ENCODE assay signal across 1 cellular context in the genomic region with DNA sequence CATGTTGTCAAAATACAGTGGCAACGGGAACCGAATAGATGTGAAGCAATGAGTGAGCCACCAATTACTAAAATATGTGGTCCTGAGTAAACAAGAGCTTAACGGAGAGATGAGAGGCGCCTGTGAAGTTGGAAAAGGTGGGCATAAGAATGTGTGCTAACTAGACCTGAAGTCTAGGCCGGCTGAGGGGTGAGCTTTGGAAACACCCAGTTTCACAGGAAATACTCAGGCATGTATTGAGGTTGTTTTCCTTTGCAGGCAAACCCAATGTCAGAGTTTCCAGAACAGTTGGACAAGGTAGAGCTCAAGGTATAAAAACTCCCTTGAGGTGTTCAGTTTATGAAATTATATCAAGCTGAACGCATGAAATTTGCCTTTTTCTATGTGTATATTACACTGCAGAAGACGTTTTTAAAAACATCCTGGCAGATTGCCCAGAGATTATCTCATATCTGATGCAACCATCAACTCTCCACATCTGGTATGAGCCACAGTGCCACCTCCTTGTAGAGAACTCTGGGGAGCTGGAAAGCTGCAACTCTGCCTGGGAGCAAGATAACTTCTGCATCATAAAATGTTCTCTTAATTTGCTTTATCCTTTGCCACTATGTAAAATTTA.
TF ChIP-seq lines count a peak whose summit lies in the region.

No MANE protein-coding gene starts in this region.

TF ChIP-seq in HepG2, 621 proteins besides CTCF, POLR2A, EP300 and RAD21 (continued from another document):
- TF ChIP-seq, protein P1, sequence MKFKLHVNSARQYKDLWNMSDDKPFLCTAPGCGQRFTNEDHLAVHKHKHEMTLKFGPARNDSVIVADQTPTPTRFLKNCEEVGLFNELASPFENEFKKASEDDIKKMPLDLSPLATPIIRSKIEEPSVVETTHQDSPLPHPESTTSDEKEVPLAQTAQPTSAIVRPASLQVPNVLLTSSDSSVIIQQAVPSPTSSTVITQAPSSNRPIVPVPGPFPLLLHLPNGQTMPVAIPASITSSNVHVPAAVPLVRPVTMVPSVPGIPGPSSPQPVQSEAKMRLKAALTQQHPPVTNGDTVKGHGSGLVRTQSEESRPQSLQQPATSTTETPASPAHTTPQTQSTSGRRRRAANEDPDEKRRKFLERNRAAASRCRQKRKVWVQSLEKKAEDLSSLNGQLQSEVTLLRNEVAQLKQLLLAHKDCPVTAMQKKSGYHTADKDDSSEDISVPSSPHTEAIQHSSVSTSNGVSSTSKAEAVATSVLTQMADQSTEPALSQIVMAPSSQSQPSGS (CRISPR knock-in tag; IDR thresholded peaks at IDR 0.05): peak; percentile 32; the same call in 1 of the 2 replicates
- 0 out of 2 replicates have a peak, but pooled peaks have one; percentile 25 for TF ChIP-seq MED1 (CRISPR knock-in tag; IDR thresholded peaks at IDR 0.05)
- TF ChIP-seq WIZ (CRISPR knock-in tag; IDR thresholded peaks at IDR 0.05): no peak
- TF ChIP-seq ZNF772 (CRISPR knock-in tag; IDR thresholded peaks at IDR 0.05): no peak
- peak; percentile 42; the same call in 1 of the 2 replicates for TF ChIP-seq CEBPB (IDR thresholded peaks at IDR 0.05; ENCODE audit: borderline replicate concordance, low read depth, low read length)
- no peak for TF ChIP-seq FOXA1 (IDR thresholded peaks at IDR 0.05)
- TF ChIP-seq FOXA1 (CRISPR knock-in tag; IDR thresholded peaks at IDR 0.05): peak; percentile 44; the same call in 1 of the 2 replicates
- TF ChIP-seq, protein P2, sequence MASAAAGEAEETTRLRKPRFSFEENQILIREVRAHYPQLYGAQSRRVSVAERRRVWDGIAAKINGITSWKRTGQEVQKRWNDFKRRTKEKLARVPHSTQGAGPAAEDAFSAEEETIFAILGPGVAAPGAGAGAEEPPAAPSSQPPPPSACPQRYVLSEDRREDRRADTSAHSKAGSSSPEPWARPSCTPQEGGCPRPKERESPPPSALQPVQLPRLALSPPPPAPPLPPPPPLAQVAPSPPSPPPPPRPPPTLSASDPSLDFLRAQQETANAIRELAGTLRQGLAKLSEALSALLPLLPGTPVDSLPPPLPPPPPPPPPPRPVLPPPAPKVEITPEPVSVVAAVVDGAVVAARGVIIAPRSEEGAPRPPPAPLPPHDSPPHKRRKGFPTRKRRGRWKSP (CRISPR knock-in tag; IDR thresholded peaks at IDR 0.05): 0 out of 2 replicates have a peak, but pooled peaks have one; percentile 20
- peak; percentile 73 for TF ChIP-seq CEBPG (CRISPR knock-in tag; IDR thresholded peaks at IDR 0.05)
- TF ChIP-seq NCOA1 (CRISPR knock-in tag; IDR thresholded peaks at IDR 0.05): no peak
- peak; percentile 50; the same call in 1 of the 2 replicates for TF ChIP-seq ZNF12 (CRISPR knock-in tag; IDR thresholded peaks at IDR 0.05)
- TF ChIP-seq ELF3 (CRISPR knock-in tag; IDR thresholded peaks at IDR 0.05): no peak
TF ChIP-seq in HepG2: peak in this region for 10.
